ENCODE assay signal across 7 cellular contexts in the genomic region with DNA sequence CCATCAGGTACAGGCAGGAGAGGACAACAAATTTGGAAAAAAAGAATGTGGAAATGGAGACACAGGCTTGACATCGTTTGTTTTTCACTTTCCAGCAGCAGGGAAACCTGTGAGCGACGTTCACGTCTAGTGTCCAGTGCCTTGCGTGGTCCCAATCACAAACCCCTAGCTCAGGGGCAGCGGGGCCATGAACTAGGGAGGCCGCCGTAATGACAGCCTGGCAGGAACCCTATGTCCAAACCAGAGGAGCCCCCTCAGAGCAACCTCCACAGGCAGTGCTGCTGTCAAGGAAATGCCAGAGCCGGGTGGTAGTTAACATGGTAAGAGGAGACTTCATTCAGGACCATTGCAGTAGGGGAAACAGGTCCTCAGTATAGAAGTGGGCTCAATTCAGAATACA.
"Had no signal": no experiment of that assay in that cellular context is flagged by ENCODE, and none has a peak within 500 bp of the region (broad histone marks: within the 10 kb centered on the region; RNA-seq: fewer than 3 reads in every experiment).

No MANE protein-coding gene starts in this region.

- DNase-seq: GM23248, GOT3, H7, HCEC 1CT had no signal

- ATAC-seq: HepG2 had no signal

- H3K4me3 Mint-ChIP-seq: IgD-negative memory B cell had no signal

- H3K27ac Mint-ChIP-seq: IgD-negative memory B cell had no signal

- H3K27ac ChIP-seq: GM23248, HL-60 had no signal

- H3K27me3 Mint-ChIP-seq: IgD-negative memory B cell had no signal

- H3K4me3 ChIP-seq: GM23248 had no signal

- H3K36me3 Mint-ChIP-seq: IgD-negative memory B cell had no signal
